Comparison of ENCODE assay signal across 1 cellular context in genomic region chr17:65294184-65294719, GRCh38.
TF ChIP-seq lines count a peak whose summit lies in the region.

No MANE protein-coding gene starts in this region.

TF ChIP-seq in K562, 482 proteins besides CTCF, POLR2A, EP300 and RAD21 (continued from another document):
- TF ChIP-seq ZNF511 (CRISPR knock-in tag; IDR thresholded peaks at IDR 0.05) (no peak), TAF9B (IDR thresholded peaks at IDR 0.05; ENCODE audit: partially characterized antibody) (no peak)
TF ChIP-seq in K562: peak in this region for 5.
